23 cellular contexts compared by ENCODE assay signal in genomic region chr22:22018825-22019658, GRCh38.
"Had no signal": no experiment of that assay in that cellular context is flagged by ENCODE, and none has a peak within 500 bp of the region (broad histone marks: within the 10 kb centered on the region; RNA-seq: fewer than 3 reads in every experiment).

No MANE protein-coding gene starts in this region.

- H3K36me3 ChIP-seq: gastrocnemius medialis, left lung, ovary, sigmoid colon, thoracic aorta, tibial nerve, upper lobe of left lung had no signal

- DNase-seq: dermis blood vessel endothelial cell; effector memory CD8-positive, alpha-beta T cell; gastrocnemius medialis; head of caudate nucleus; kidney; left cardiac atrium; left lung; naive thymus-derived CD8-positive, alpha-beta T cell; nephron progenitor cell; nucleus accumbens; ovary; posterior cingulate gyrus; psoas muscle; right cardiac atrium; sigmoid colon; stimulated activated CD4-positive, alpha-beta T cell treated with anti-CD3 and anti-CD28 coated beads, Interleukin-2, amount 100 ng/mL, for 24 hours; stimulated activated CD4-positive, alpha-beta T cell treated with anti-CD3 and anti-CD28 coated beads, Interleukin-4, amount 100 ng/mL, for 24 hours; stimulated activated naive CD8-positive, alpha-beta T cell treated with anti-CD3 and anti-CD28 coated beads, Interleukin-15, Interleukin-2, amounts not matched to agents 100 U/mL and 50 U/mL, for 24 hours; upper lobe of left lung had no signal

- H3K4me1 ChIP-seq: gastrocnemius medialis, left lung, psoas muscle, sigmoid colon, tibial nerve, upper lobe of left lung had no signal

- H3K27ac ChIP-seq: coronary artery, gastrocnemius medialis, left lung, ovary, psoas muscle, sigmoid colon, thoracic aorta, tibial nerve, upper lobe of left lung had no signal

- ATAC-seq: effector memory CD8-positive, alpha-beta T cell; gastrocnemius medialis; left cardiac atrium; left lung; naive thymus-derived CD8-positive, alpha-beta T cell; psoas muscle; right cardiac atrium; stimulated activated effector memory CD8-positive, alpha-beta T cell treated with anti-CD3 and anti-CD28 coated beads, Interleukin-12 subunit alpha, Interleukin-12 subunit beta, amount 100 ng/mL, for 72 hours; stimulated activated naive CD8-positive, alpha-beta T cell treated with anti-CD3 and anti-CD28 coated beads, Interleukin-15, Interleukin-2, amounts not matched to agents 100 U/mL and 50 U/mL, for 24 hours had no signal

- H3K9me3 ChIP-seq: gastrocnemius medialis, left lung, ovary, psoas muscle, sigmoid colon, thoracic aorta, tibial nerve, upper lobe of left lung had no signal

- H3K4me3 ChIP-seq: coronary artery, gastrocnemius medialis, left lung, ovary, psoas muscle, sigmoid colon, thoracic aorta, tibial nerve, upper lobe of left lung had no signal

- H3K27me3 ChIP-seq: gastrocnemius medialis, left lung, ovary, sigmoid colon, tibial nerve, upper lobe of left lung had no signal
